Comparison of ENCODE assay signal across 8 cellular contexts in genomic region chr1:157993179-157994080, GRCh38. TPM values are rescaled to one million over a fixed set of nuclear protein-coding genes. Genes with fewer than 3 reads are reported as not detected.
DNase-seq lines count a peak whose midpoint lies in the region; ATAC-seq, FAIRE-seq and TF ChIP-seq lines count a peak whose summit lies in the region.

KIRREL1 (plus strand) TSS chr1:157993645; CDS start chr1:157993677, 32 bp downstream.

- peak within 1 kb of the TSS; percentile 96 for H3K4me2 ChIP-seq in A549
- peak within 1 kb of the TSS; percentile 54 for H3K4me2 ChIP-seq in H9 (ENCODE audit: insufficient read depth, insufficient read length, low read length)

- H3K4me1 ChIP-seq in A549 (peaks cover 37% of the 10 kb centered on the region), H9 (ENCODE audit: insufficient read depth, low read length) (peaks cover 14% of the 10 kb centered on the region; the same call in 1 of the 2 replicates)

- H3K9me3 Mint-ChIP-seq in H9 (peaks cover 0 to 2% of the 10 kb centered on the region in 2 experiments; a peak in 1 of 5 replicates), naive B cell (no peaks in the 10 kb centered on the region)

- H2BK120ac ChIP-seq in H9 (ENCODE audit: low read depth, low read length, poor library complexity, severe bottlenecking) = no peak within 1 kb of the TSS

- CTCF ChIA-PET in A549 (lab: Yijun Ruan, JAX) = interaction anchor here (1.3 to 42.7 kb wide), 16 partner anchors 11 to 120 kb away, joined by 3 to 2212 read pairs (median 30); a partner anchor contains a TSS

- DNase-seq in A549 (ENCODE audit: low read depth in 1 of 2, low spot score in 1 of 2) (peak in 1 of 2 experiments; percentile 68), H9 (no peak), SW480 (ENCODE audit: low spot score) (peak; percentile 7), fibroblast of peridontal ligament (ENCODE audit: extremely low read depth) (peak; percentile 67), naive B cell (peak; percentile 12), HUDEP-2 (lab: John Stamatoyannopoulos, UW; ENCODE audit: unreplicated experiment in 76 of 76) (no peak)

- FAIRE-seq in A549 (lab: Jason Lieb, UNC) = no peak

- H4K8ac ChIP-seq in H9 (replicated peaks; ENCODE audit: insufficient read length, low read depth, low read length) = no peak within 1 kb of the TSS

- no peaks in the 10 kb centered on the region for H3K79me1 ChIP-seq in H9 (ENCODE audit: insufficient read depth, low read depth, low read length, poor library complexity, severe bottlenecking)

- no peaks in the 10 kb centered on the region for H3K9me3 ChIP-seq in A549
- no peaks in the 10 kb centered on the region for H3K9me3 ChIP-seq in H9 (ENCODE audit: control insufficient read depth, low read depth, low read length)

- no peak within 1 kb of the TSS for H4K91ac ChIP-seq in H9 (ENCODE audit: insufficient read length, low read depth, low read length)

- H3K27ac ChIP-seq in A549 (peak within 1 kb of the TSS; percentile 97 to 98), H9 (ENCODE audit: insufficient read length, low read depth, low read length) (no peak within 1 kb of the TSS)

- no peak within 1 kb of the TSS for H3K4ac ChIP-seq in H9 (ENCODE audit: low read depth, low read length)

- 0 out of 7 replicates have a peak, but pooled peaks cover 0 to 2% (median 0%) of the 10 kb centered on the region in 3 experiments for H3K36me3 Mint-ChIP-seq in H9 (ENCODE audit: insufficient read depth in 1 of 3, low read depth in 3 of 3)
- H3K36me3 Mint-ChIP-seq in naive B cell = no peaks in the 10 kb centered on the region

- peak within 1 kb of the TSS; percentile 72 for H3K18ac ChIP-seq in H9 (ENCODE audit: insufficient read length, low read depth, low read length)

- under 1% methylated on average over 42 of the region's 75 CpGs for WGBS in A549 (ENCODE audit: missing lambda C conversion rate)
- no CpG with 5 or more reads among the region's 75 CpGs for WGBS in H9 (ENCODE audit: extremely low coverage, insufficient read length, low lambda C conversion rate)

- peaks cover 9% of the 10 kb centered on the region for H3K23me2 ChIP-seq in H9 (ENCODE audit: insufficient read length, low read depth, low read length, poor library complexity, severe bottlenecking)

- no peak within 1 kb of the TSS for H3K23ac ChIP-seq in H9 (ENCODE audit: insufficient read length, low read depth, low read length)

- H3K14ac ChIP-seq in H9 (ENCODE audit: insufficient read depth, low read length) = peak within 1 kb of the TSS; percentile 14

- H2AK5ac ChIP-seq in H9 (ENCODE audit: insufficient read length, low read length) = no peak within 1 kb of the TSS

- H2BK12ac ChIP-seq in H9 (ENCODE audit: insufficient read length, low read depth, low read length) = no peak within 1 kb of the TSS

- H3K4me1 Mint-ChIP-seq in H9 (peaks cover 25 to 43% of the 10 kb centered on the region in 2 experiments), naive B cell (peaks cover 10 to 24% (median 18%) of the 10 kb centered on the region in 3 donors)

- H2BK15ac ChIP-seq in H9 (ENCODE audit: low read depth, low read length) = no peak within 1 kb of the TSS

- peaks cover 12% of the 10 kb centered on the region for H3K27me3 Mint-ChIP-seq in H9 (ENCODE audit: low read depth)
- H3K27me3 Mint-ChIP-seq in naive B cell = peaks cover 45 to 73% (median 71%) of the 10 kb centered on the region in 3 donors

- peak within 1 kb of the TSS; percentile 87 to 96 for H3K4me3 Mint-ChIP-seq in H9
- H3K4me3 Mint-ChIP-seq in naive B cell = peak within 1 kb of the TSS; percentile 77 to 94 (median 86)

- ATAC-seq in A549 (peak; percentile 74 to 76), naive B cell (ENCODE audit: low read depth in 2 of 2) (peak; percentile 30 to 32), GM21390 (IDR thresholded peaks at IDR 0.05; ENCODE audit: unreplicated experiment) (no peak), GM18511 (IDR thresholded peaks at IDR 0.05; ENCODE audit: unreplicated experiment) (no peak)

- no peak within 1 kb of the TSS for H2BK5ac ChIP-seq in H9 (ENCODE audit: insufficient read length, low read length)

- no peaks in the 10 kb centered on the region for H3K27me3 ChIP-seq in H9 (ENCODE audit: insufficient read depth, low read length)

- TF ChIP-seq CTCF in A549 (IDR thresholded peaks at IDR 0.05) (0 out of 3 replicates have a peak, but pooled peaks have one; percentile 9), H9 (conservative IDR thresholded peaks at IDR 0.05) (no peak)

- POLR2A ChIA-PET in A549 (lab: Yijun Ruan, JAX) = interaction anchor here (0.6 to 2.3 kb wide), 4 partner anchors 17 to 120 kb away, joined by 6 to 22 read pairs (median 9); no protein-coding TSS in a partner anchor

- H3K79me2 ChIP-seq in H9 (ENCODE audit: insufficient read depth, low read length) = peaks cover 22% of the 10 kb centered on the region; the same call in 1 of the 2 replicates

- no peak within 1 kb of the TSS for H3K56ac ChIP-seq in H9 (ENCODE audit: insufficient read length, low read depth, low read length)

- peak; percentile 63 for TF ChIP-seq POLR2A in A549 (IDR thresholded peaks at IDR 0.05; ENCODE audit: low read length)

- H3T11ph ChIP-seq in H9 (ENCODE audit: low read length) = no peak within 1 kb of the TSS

- no peak within 1 kb of the TSS for H2AFZ ChIP-seq in H9 (ENCODE audit: low read length)

- peak within 1 kb of the TSS; percentile 98 for H3K4me3 ChIP-seq in A549

- H4K5ac ChIP-seq in H9 (ENCODE audit: insufficient read length, low read depth, low read length) = no peak within 1 kb of the TSS

- peak within 1 kb of the TSS; percentile 37 for H3K9ac ChIP-seq in H9 (ENCODE audit: extremely low read depth, insufficient read length, low read length)

- peak within 1 kb of the TSS; percentile 62 to 97 (median 67); a peak in 5 of 7 replicates for H3K27ac Mint-ChIP-seq in H9
- peak within 1 kb of the TSS in 3 of 6 donors; percentile 14 to 63 (median 32) for H3K27ac Mint-ChIP-seq in naive B cell

- no peak within 1 kb of the TSS for H2BK20ac ChIP-seq in H9 (ENCODE audit: low read depth, low read length, poor library complexity, severe bottlenecking)

- TF ChIP-seq EP300 in A549 (IDR thresholded peaks at IDR 0.05) = no peak

- peak in 1 of 2 experiments; percentile 36; a peak in 2 of 5 replicates for TF ChIP-seq RAD21 in A549 (conservative IDR thresholded peaks at IDR 0.05 in 1 of 2, IDR thresholded peaks at IDR 0.05 in 1 of 2)

- H4K20me1 ChIP-seq in H9 (ENCODE audit: control insufficient read depth, insufficient read depth, insufficient read length) = no peaks in the 10 kb centered on the region

TF ChIP-seq in A549, 52 proteins besides CTCF, POLR2A, EP300 and RAD21:
- TF ChIP-seq PHF8 (IDR thresholded peaks at IDR 0.05; ENCODE audit: borderline replicate concordance, low read depth) (peak; percentile 65; the same call in 1 of the 2 replicates), CBX8 (IDR thresholded peaks at IDR 0.05) (no peak), FOSL2 (IDR thresholded peaks at IDR 0.05) (no peak), FOSL2 (CRISPR knock-in tag; IDR thresholded peaks at IDR 0.05) (no peak), JUN (IDR thresholded peaks at IDR 0.05) (peak in 1 of 2 experiments; percentile 48; a peak in 2 of 5 replicates), SMC3 (IDR thresholded peaks at IDR 0.05) (peak; percentile 14; the same call in 1 of the 3 replicates), MAZ (IDR thresholded peaks at IDR 0.05; ENCODE audit: borderline replicate concordance, low read depth, low read length) (no peak), ZFP36 (IDR thresholded peaks at IDR 0.05; ENCODE audit: borderline replicate concordance, partially characterized antibody) (no peak), MAX (IDR thresholded peaks at IDR 0.05) (peak; percentile 64; the same call in 1 of the 2 replicates)
- TF ChIP-seq, protein P1, sequence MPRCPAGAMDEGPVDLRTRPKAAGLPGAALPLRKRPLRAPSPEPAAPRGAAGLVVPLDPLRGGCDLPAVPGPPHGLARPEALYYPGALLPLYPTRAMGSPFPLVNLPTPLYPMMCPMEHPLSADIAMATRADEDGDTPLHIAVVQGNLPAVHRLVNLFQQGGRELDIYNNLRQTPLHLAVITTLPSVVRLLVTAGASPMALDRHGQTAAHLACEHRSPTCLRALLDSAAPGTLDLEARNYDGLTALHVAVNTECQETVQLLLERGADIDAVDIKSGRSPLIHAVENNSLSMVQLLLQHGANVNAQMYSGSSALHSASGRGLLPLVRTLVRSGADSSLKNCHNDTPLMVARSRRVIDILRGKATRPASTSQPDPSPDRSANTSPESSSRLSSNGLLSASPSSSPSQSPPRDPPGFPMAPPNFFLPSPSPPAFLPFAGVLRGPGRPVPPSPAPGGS (IDR thresholded peaks at IDR 0.05) = peak; percentile 51; the same call in 2 of the 3 replicates
- TF ChIP-seq, protein P2, sequence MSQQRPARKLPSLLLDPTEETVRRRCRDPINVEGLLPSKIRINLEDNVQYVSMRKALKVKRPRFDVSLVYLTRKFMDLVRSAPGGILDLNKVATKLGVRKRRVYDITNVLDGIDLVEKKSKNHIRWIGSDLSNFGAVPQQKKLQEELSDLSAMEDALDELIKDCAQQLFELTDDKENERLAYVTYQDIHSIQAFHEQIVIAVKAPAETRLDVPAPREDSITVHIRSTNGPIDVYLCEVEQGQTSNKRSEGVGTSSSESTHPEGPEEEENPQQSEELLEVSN (IDR thresholded peaks at IDR 0.05; ENCODE audit: borderline replicate concordance, low read depth) = no peak

RNA-seq across cellular contexts. Expression of gene KIRREL1, which starts in this region (rescaled TPM):
- 18.7 and 26.2 TPM in 2 replicates for polyA plus RNA-seq in A549 (2011; rRNA removed)
- 18.7 and 25.7 TPM in 2 replicates for polyA plus RNA-seq in A549 (2012; cell fraction: cytosol; rRNA removed)
- 56.7 and 57.8 TPM in 2 replicates for polyA plus RNA-seq in A549 (2012; cell fraction: nucleus; rRNA removed)
- polyA plus RNA-seq in A549 (2017; fragmentation: RNase III; extraction: RNeasy Plus Mini Kit Qiagen cat#74134 plus additional on column Dnase treatment) = 41.3 to 43.8 TPM (median 41.3 TPM) in 3 replicates
- 41.2 and 49.0 TPM in 2 replicates for polyA minus RNA-seq in A549 (2011; rRNA and poly(A)+ RNA removed)
- 29.9 and 30.5 TPM in 2 replicates for total RNA-seq in H9 (2021)
- not detected for polyA plus RNA-seq in naive B cell (ENCODE audit: low read depth in 6 of 6)

Comparison
In these comparisons a context has a peak if more than half of its experiments do, and no peak if none do; other contexts are left out.
1. RNA of gene KIRREL1 (polyA plus RNA-seq): 18.7 to 57.8 TPM in A549; not detected in naive B cell; every median in the first group is over 10 times any median in the second.
2. Peak in DNase-seq and ATAC-seq in naive B cell; RNA of the gene not detected or under 1 TPM.
3. ATAC-seq: peak in A549 (2 of 2); none in GM21390 (single experiment) and GM18511 (single experiment).
4. DNase-seq: peak in SW480 (single experiment) and fibroblast of peridontal ligament (single experiment); none in H9 (single experiment) and HUDEP-2 (0 of 76).